Comparison of ENCODE assay signal across 9 cellular contexts in genomic region chr17:40963838-40964237, GRCh38. TPM values are rescaled to one million over a fixed set of nuclear protein-coding genes. Genes with fewer than 3 reads are reported as not detected.
DNase-seq lines count a peak whose midpoint lies in the region; ATAC-seq and TF ChIP-seq lines count a peak whose summit lies in the region.
"Had no signal": no experiment of that assay in that cellular context is flagged by ENCODE, and none has a peak within 500 bp of the region (broad histone marks: within the 10 kb centered on the region; RNA-seq: fewer than 3 reads in every experiment).

No MANE protein-coding gene starts in this region.

- ATAC-seq in heart left ventricle (no peak), left ventricle myocardium superior (no peak), GM21786 (IDR thresholded peaks at IDR 0.05; ENCODE audit: unreplicated experiment) (no peak)
- no peak for ATAC-seq in activated CD8-positive, alpha-beta memory T cell treated with anti-CD3 and anti-CD28 coated beads, Interleukin-2, amount 10 ng/mL, durations not matched to agents 7 days and 5 days

- no peak for TF ChIP-seq POLR2A in heart left ventricle (IDR thresholded peaks at IDR 0.05)

- peaks cover 6% of the 10 kb centered on the region for H3F3A ChIP-seq in PC-9 (ENCODE audit: insufficient read depth, low read depth)

- no peaks in the 10 kb centered on the region for H4K20me1 ChIP-seq in PC-9 (ENCODE audit: insufficient read depth)

- intact Hi-C loops in heart left ventricle (cut with DNase I) (loop anchor here in 1 of 10 donors (5.0 kb wide), 1 partner anchor 48 kb away; no protein-coding TSS in a partner anchor), left ventricle myocardium superior (cut with micrococcal nuclease) (no loop called here), PC-9 (cut with micrococcal nuclease; ENCODE audit: unreplicated experiment) (no loop called here)

- H3K4me2 ChIP-seq in PC-9: no peak overlapping the region

- H3K9me2 ChIP-seq in PC-9 (ENCODE audit: insufficient read depth): no peaks in the 10 kb centered on the region

- POLR2A ChIA-PET in PC-9 (lab: Charles Lee; ENCODE audit: unreplicated experiment): no interaction called here

- H3K4me1 Mint-ChIP-seq in type B pancreatic cell (ENCODE audit: unreplicated experiment): no peaks in the 10 kb centered on the region
- peaks cover 2% of the 10 kb centered on the region for H3K4me1 Mint-ChIP-seq in activated CD8-positive, alpha-beta memory T cell treated with anti-CD3 and anti-CD28 coated beads, Interleukin-2, amount 10 ng/mL, durations not matched to agents 7 days and 5 days

- H3K79me2 ChIP-seq in PC-9 (ENCODE audit: low read depth): no peaks in the 10 kb centered on the region

- H3K27ac Mint-ChIP-seq in type B pancreatic cell: no peak overlapping the region
- no peak overlapping the region for H3K27ac Mint-ChIP-seq in activated CD8-positive, alpha-beta memory T cell treated with anti-CD3 and anti-CD28 coated beads, Interleukin-2, amount 10 ng/mL, durations not matched to agents 7 days and 5 days
- H3K27ac Mint-ChIP-seq: T-helper 1 cell treated with Interleukin-12 subunit alpha and Interleukin-12 subunit beta and Interleukin-4 antibody, amounts not matched to agents 30 μg/mL and 1 μg/mL, for 36 hours had no signal

- H3K27ac ChIP-seq in heart left ventricle (no peak overlapping the region), PC-9 (no peak overlapping the region)

- H2AFZ ChIP-seq in PC-9: no peak overlapping the region

- BruUV-seq in PC-9 (replicated peaks; lab: Mats Ljungman, UMichigan): no TSS peak

- WGBS in heart left ventricle, 4 donors: 37 to 62% (median 47%) methylated on average over 1 of the region's 1 CpG

- H3K4me1 ChIP-seq in heart left ventricle (no peaks in the 10 kb centered on the region), PC-9 (replicated peaks; ENCODE audit: insufficient read depth) (peaks cover 15% of the 10 kb centered on the region)

- H3K9me3 ChIP-seq in heart left ventricle (peaks cover 0 to 3% (median 0%) of the 10 kb centered on the region in 12 donors), PC-9 (ENCODE audit: insufficient read depth, low read depth) (peaks cover 10% of the 10 kb centered on the region)

- peaks cover 6% of the 10 kb centered on the region for H3K36me3 Mint-ChIP-seq in type B pancreatic cell
- H3K36me3 Mint-ChIP-seq in activated CD8-positive, alpha-beta memory T cell treated with anti-CD3 and anti-CD28 coated beads, Interleukin-2, amount 10 ng/mL, durations not matched to agents 7 days and 5 days: no peaks in the 10 kb centered on the region

- H3K27me3 ChIP-seq in heart left ventricle (peaks cover 0 to 6% (median 0%) of the 10 kb centered on the region in 9 donors), PC-9 (ENCODE audit: insufficient read depth, low read depth) (no peaks in the 10 kb centered on the region)

- DNase-seq in heart left ventricle: no peak
- no peak for DNase-seq in left ventricle myocardium superior
- no peak for DNase-seq in PC-9
- peak; percentile 42 for DNase-seq in fibroblast of villous mesenchyme (ENCODE audit: low read depth)
- DNase-seq in type B pancreatic cell (ENCODE audit: extremely low spot score, unreplicated experiment): no peak
- no peak for DNase-seq in hypothalamus (lab: John Stamatoyannopoulos, UW)
- no peak for DNase-seq in activated CD8-positive, alpha-beta memory T cell treated with anti-CD3 and anti-CD28 coated beads, Interleukin-2, amount 10 ng/mL, durations not matched to agents 7 days and 5 days

- H3K4me3 ChIP-seq in heart left ventricle (no peak overlapping the region), PC-9 (no peak overlapping the region), fibroblast of villous mesenchyme (ENCODE audit: low read depth, low read length) (no peak overlapping the region)

- H3K9me3 Mint-ChIP-seq in type B pancreatic cell: peaks cover 6% of the 10 kb centered on the region
- H3K9me3 Mint-ChIP-seq in activated CD8-positive, alpha-beta memory T cell treated with anti-CD3 and anti-CD28 coated beads, Interleukin-2, amount 10 ng/mL, durations not matched to agents 7 days and 5 days (ENCODE audit: low read depth): no peaks in the 10 kb centered on the region
- H3K9me3 Mint-ChIP-seq: T-helper 1 cell treated with Interleukin-12 subunit alpha and Interleukin-12 subunit beta and Interleukin-4 antibody, amounts not matched to agents 30 μg/mL and 1 μg/mL, for 36 hours had no signal

- no peak overlapping the region for H3K4me3 Mint-ChIP-seq in type B pancreatic cell
- H3K4me3 Mint-ChIP-seq in activated CD8-positive, alpha-beta memory T cell treated with anti-CD3 and anti-CD28 coated beads, Interleukin-2, amount 10 ng/mL, durations not matched to agents 7 days and 5 days: no peak overlapping the region
- H3K4me3 Mint-ChIP-seq: T-helper 1 cell treated with Interleukin-12 subunit alpha and Interleukin-12 subunit beta and Interleukin-4 antibody, amounts not matched to agents 30 μg/mL and 1 μg/mL, for 36 hours had no signal

- TF ChIP-seq CTCF in heart left ventricle (IDR thresholded peaks at IDR 0.05): peak; percentile 20 to 67 (median 48)
- peak; percentile 65 for TF ChIP-seq CTCF in PC-9 (conservative IDR thresholded peaks at IDR 0.05)
- peak; percentile 76 for TF ChIP-seq CTCF in fibroblast of villous mesenchyme (IDR thresholded peaks at IDR 0.05; ENCODE audit: insufficient read depth, low read depth, low read length)
- peak; percentile 78 for TF ChIP-seq CTCF in type B pancreatic cell (conservative IDR thresholded peaks at IDR 0.05)

- no peaks in the 10 kb centered on the region for H3K36me3 ChIP-seq in heart left ventricle
- no peaks in the 10 kb centered on the region for H3K36me3 ChIP-seq in PC-9 (ENCODE audit: low read depth)

- CTCF ChIA-PET in PC-9 (lab: Charles Lee): interaction anchor here (0.6 kb wide), 1 partner anchor 50 kb away, joined by 4 read pairs; no protein-coding TSS in a partner anchor
- CTCF ChIA-PET in activated CD8-positive, alpha-beta memory T cell treated with anti-CD3 and anti-CD28 coated beads, Interleukin-2, amount 10 ng/mL, durations not matched to agents 7 days and 5 days (lab: Charles Lee): interaction anchor here (1.0 kb wide), 1 partner anchor 17 kb away, joined by 3 read pairs; no protein-coding TSS in a partner anchor

- no peaks in the 10 kb centered on the region for H3K27me3 Mint-ChIP-seq in type B pancreatic cell
- H3K27me3 Mint-ChIP-seq in activated CD8-positive, alpha-beta memory T cell treated with anti-CD3 and anti-CD28 coated beads, Interleukin-2, amount 10 ng/mL, durations not matched to agents 7 days and 5 days: peaks cover 14% of the 10 kb centered on the region

RNA-seq across cellular contexts. Expression of gene KRT39, which starts 2.9 kb away (rescaled TPM):
- not detected for total RNA-seq in heart left ventricle
- polyA plus RNA-seq in heart left ventricle: not detected
- total RNA-seq in left ventricle myocardium superior: not detected
- total RNA-seq in PC-9 (2021): not detected in 2 replicates
- total RNA-seq in fibroblast of villous mesenchyme: not detected in 2 replicates
- 0.70 and 1.0 TPM in 2 replicates for total RNA-seq in type B pancreatic cell (ENCODE audit: low replicate concordance)
- not detected for total RNA-seq in activated CD8-positive, alpha-beta memory T cell treated with anti-CD3 and anti-CD28 coated beads, Interleukin-2, amount 10 ng/mL, durations not matched to agents 7 days and 5 days

RNA-seq across cellular contexts. Expression of gene KRT40, which starts 20.3 kb away (rescaled TPM):
- total RNA-seq in heart left ventricle (not detected), left ventricle myocardium superior (not detected), PC-9 (2021) (not detected in 2 replicates), fibroblast of villous mesenchyme (not detected in 2 replicates), type B pancreatic cell (ENCODE audit: low replicate concordance) (2.3 and 5.5 TPM in 2 replicates)
- polyA plus RNA-seq in heart left ventricle: not detected
- not detected for total RNA-seq in activated CD8-positive, alpha-beta memory T cell treated with anti-CD3 and anti-CD28 coated beads, Interleukin-2, amount 10 ng/mL, durations not matched to agents 7 days and 5 days

RNA-seq across cellular contexts. Expression of gene KRT23, which starts 26.4 kb away (rescaled TPM):
- total RNA-seq in heart left ventricle (under 1 TPM in 1 of 9 donors, not detected in 8; 0.16 TPM), left ventricle myocardium superior (not detected), PC-9 (2021) (not detected in 2 replicates), fibroblast of villous mesenchyme (under 0.01 and 1.7 TPM in 2 replicates), type B pancreatic cell (ENCODE audit: low replicate concordance) (49.7 and 464 TPM in 2 replicates)
- polyA plus RNA-seq in heart left ventricle: not detected
- total RNA-seq in activated CD8-positive, alpha-beta memory T cell treated with anti-CD3 and anti-CD28 coated beads, Interleukin-2, amount 10 ng/mL, durations not matched to agents 7 days and 5 days: not detected

RNA-seq across cellular contexts. Expression of gene KRTAP3-3, which starts 30.1 kb away (rescaled TPM):
- not detected for total RNA-seq in heart left ventricle
- not detected for polyA plus RNA-seq in heart left ventricle
- total RNA-seq in left ventricle myocardium superior: not detected
- total RNA-seq in PC-9 (2021): not detected in 2 replicates
- not detected in 2 replicates for total RNA-seq in fibroblast of villous mesenchyme
- not detected in 2 replicates for total RNA-seq in type B pancreatic cell (ENCODE audit: low replicate concordance)
- not detected for total RNA-seq in activated CD8-positive, alpha-beta memory T cell treated with anti-CD3 and anti-CD28 coated beads, Interleukin-2, amount 10 ng/mL, durations not matched to agents 7 days and 5 days

RNA-seq across cellular contexts. Expression of gene KRTAP3-2, which starts 35.9 kb away (rescaled TPM):
- total RNA-seq in heart left ventricle (not detected), left ventricle myocardium superior (not detected), PC-9 (2021) (not detected in 2 replicates), fibroblast of villous mesenchyme (not detected in 2 replicates), type B pancreatic cell (ENCODE audit: low replicate concordance) (not detected in 2 replicates)
- not detected for polyA plus RNA-seq in heart left ventricle
- not detected for total RNA-seq in activated CD8-positive, alpha-beta memory T cell treated with anti-CD3 and anti-CD28 coated beads, Interleukin-2, amount 10 ng/mL, durations not matched to agents 7 days and 5 days

Comparison
In these comparisons a context has a peak if more than half of its experiments do, and no peak if none do; other contexts are left out.
1. RNA of gene KRT23, which starts 26.4 kb away (total RNA-seq): 49.7 to 464 TPM in type B pancreatic cell; under 0.01 to 1.7 TPM in fibroblast of villous mesenchyme, not detected in PC-9, not detected in left ventricle myocardium superior (single experiment), 0.16 TPM in heart left ventricle and not detected in activated CD8-positive, alpha-beta memory T cell treated with anti-CD3 and anti-CD28 coated beads, Interleukin-2, amount 10 ng/mL, durations not matched to agents 7 days and 5 days; every median in the first group is over 10 times any median in the second.
2. Peak in every context shown above with its lines, with median percentiles within 50 percentile points of each other: CTCF ChIP-seq.